ENCODE assay signal across 25 cellular contexts in genomic region chr1:29830383-29830782, GRCh38.
"Had no signal": no experiment of that assay in that cellular context is flagged by ENCODE, and none has a peak within 500 bp of the region (broad histone marks: within the 10 kb centered on the region; RNA-seq: fewer than 3 reads in every experiment).

No MANE protein-coding gene starts in this region.

- H3K4me2 ChIP-seq: SK-N-SH, smooth muscle cell had no signal

- H3K4me3 ChIP-seq: ascending aorta, cardiac muscle cell, mucosa of descending colon, sigmoid colon, smooth muscle cell, suprapubic skin, tibial artery had no signal

- H3K36me3 ChIP-seq: ascending aorta, cardiac muscle cell, sigmoid colon, suprapubic skin, tibial artery had no signal

- DNase-seq: activated CD4-positive, alpha-beta T cell treated with anti-CD3 and anti-CD28 coated beads for 48 hours; activated CD4-positive, alpha-beta T cell treated with anti-CD3 and anti-CD28 coated beads, Interleukin-2, amount 50 U/mL, for 48 hours; activated effector memory CD4-positive, alpha-beta T cell treated with Interleukin-2 at 50 U/mL for 16 hours; activated naive CD4-positive, alpha-beta T cell treated with Interleukin-2 at 50 U/mL for 16 hours; activated naive CD8-positive, alpha-beta T cell treated with anti-CD3 and anti-CD28 coated beads, Interleukin-2, amount 10 ng/mL, durations not matched to agents 7 days and 5 days; cortex of kidney; endodermal cell; foreskin keratinocyte; left ventricle myocardium superior; mucosa of descending colon; sigmoid colon; SK-N-SH; stimulated activated CD4-positive, alpha-beta T cell treated with anti-CD3 and anti-CD28 coated beads, Interleukin-15, amount 100 ng/mL, for 24 hours; stimulated activated CD4-positive, alpha-beta T cell treated with anti-CD3 and anti-CD28 coated beads, Interleukin-2, amount 100 ng/mL, for 24 hours; stimulated activated naive B cell treated with anti-CD40 and anti-IgM and Interleukin-4, amounts not matched to agents 10 μg/mL and 1 μg/mL and 100 μg/mL, for 72 hours; SW 1271; T-helper 9 cell had no signal

- H3K27ac ChIP-seq: ascending aorta, cardiac muscle cell, foreskin keratinocyte, sigmoid colon, suprapubic skin, tibial artery, VCaP had no signal

- H3K9me3 ChIP-seq: ascending aorta, mucosa of descending colon, sigmoid colon, SK-N-SH, suprapubic skin, tibial artery had no signal

- H3K27me3 ChIP-seq: ascending aorta, cardiac muscle cell had no signal

- H3K4me1 ChIP-seq: ascending aorta, foreskin keratinocyte, sigmoid colon, suprapubic skin, tibial artery had no signal

- ATAC-seq: esophagus mucosa; foreskin keratinocyte; left ventricle myocardium superior; mucosa of descending colon; natural killer cell treated with Interleukin-12 subunit alpha and Interleukin-12 subunit beta and Interleukin-15 and Interleukin-18, amount 100 ng/mL, for 72 hours; stimulated activated naive B cell treated with anti-CD40 and anti-IgM and Interleukin-4, amounts not matched to agents 10 μg/mL and 1 μg/mL and 100 μg/mL, for 72 hours had no signal

- H3K9ac ChIP-seq: SK-N-SH had no signal
